In genomic region chr7:99562832-99563231, GRCh38 we compare ENCODE assay signal across 8 cellular contexts. TPM values are rescaled to one million over a fixed set of nuclear protein-coding genes. Genes with fewer than 3 reads are reported as not detected.
DNase-seq lines count a peak whose midpoint lies in the region; ATAC-seq lines count a peak whose summit lies in the region.

No MANE protein-coding gene starts in this region.

- ATAC-seq in T-helper 17 cell: no peak

- H3K27me3 ChIP-seq in H7 (ENCODE audit: control insufficient read depth, insufficient read depth, low read length): no peaks in the 10 kb centered on the region

- peak overlapping the region; percentile 57 for H3K27ac Mint-ChIP-seq in T-helper 17 cell

- peak overlapping the region; percentile 9 for H3K4me3 Mint-ChIP-seq in T-helper 17 cell

- peak; percentile 99 for DNase-seq in HCEC 1CT
- no peak for DNase-seq in T-helper 17 cell
- DNase-seq in epidermal melanocyte (ENCODE audit: insufficient read length, low spot score): peak; percentile 78
- peak; percentile 100 for DNase-seq in renal cortical epithelial cell (ENCODE audit: low read depth)
- no peak for DNase-seq in posterior cingulate gyrus
- DNase-seq in NCI-H345 (lab: John Stamatoyannopoulos, UW): no peak
- no peak for DNase-seq in NCI-H187 treated with DMSO at 0.1 percent for 48 hours (lab: John Stamatoyannopoulos, UW)
- no peak for DNase-seq in H7

- peaks cover 41% of the 10 kb centered on the region for H3K36me3 ChIP-seq in H7 (replicated peaks; ENCODE audit: control insufficient read depth, insufficient read depth, low read length)

- no peaks in the 10 kb centered on the region for H3K9me3 ChIP-seq in T-helper 17 cell (ENCODE audit: control insufficient read depth, low read length, poor library complexity, severe bottlenecking)

- intact Hi-C loops in posterior cingulate gyrus (cut with DNase I): no loop called here

- no peak overlapping the region for H3K4me3 ChIP-seq in H7 (ENCODE audit: insufficient read depth, low read depth, low read length)

- H3K27me3 Mint-ChIP-seq in T-helper 17 cell: no peaks in the 10 kb centered on the region

- H3K36me3 Mint-ChIP-seq in T-helper 17 cell (ENCODE audit: low read depth): peaks cover 22% of the 10 kb centered on the region

- peaks cover 32% of the 10 kb centered on the region for H3K4me1 Mint-ChIP-seq in T-helper 17 cell

RNA-seq across cellular contexts. Expression of gene ZNF655, which starts 4.4 kb away (rescaled TPM):
- 100 to 1,000 TPM; 134 to 135 TPM for total RNA-seq in T-helper 17 cell
- total RNA-seq in renal cortical epithelial cell: 69.5 and 91.5 TPM in 2 replicates
- 37.6 and 58.6 TPM in 2 replicates for total RNA-seq in H7 (2014; rRNA removed; shearing (Covaris generic))

RNA-seq across cellular contexts. Expression of gene FAM200A, which starts 10.9 kb away (rescaled TPM):
- 1 to 10 TPM; 2.3 to 2.5 TPM for total RNA-seq in T-helper 17 cell
- total RNA-seq in renal cortical epithelial cell: 7.5 and 13.3 TPM in 2 replicates
- total RNA-seq in H7 (2014; rRNA removed; shearing (Covaris generic)): 7.2 and 8.1 TPM in 2 replicates

RNA-seq across cellular contexts. Expression of gene TMEM225B, which starts 35.2 kb away (rescaled TPM):
- 1 to 10 TPM in 1 of 2 donors, under 1 TPM in 1; 0.96 to 1.4 TPM for total RNA-seq in T-helper 17 cell
- 0.55 TPM in 1 of 2 replicates, not detected in the other for total RNA-seq in renal cortical epithelial cell
- total RNA-seq in H7 (2014; rRNA removed; shearing (Covaris generic)): 0.48 and 0.52 TPM in 2 replicates

RNA-seq across cellular contexts. Expression of gene ZSCAN25, which starts 53.9 kb away (rescaled TPM):
- 10 to 100 TPM; 29.8 to 34.4 TPM for total RNA-seq in T-helper 17 cell
- 10.1 and 16.6 TPM in 2 replicates for total RNA-seq in renal cortical epithelial cell
- 12.5 and 13.2 TPM in 2 replicates for total RNA-seq in H7 (2014; rRNA removed; shearing (Covaris generic))

RNA-seq across cellular contexts. Expression of gene ZKSCAN5, which starts 58.4 kb away (rescaled TPM):
- total RNA-seq in T-helper 17 cell (1 to 10 TPM; 4.4 to 4.6 TPM), renal cortical epithelial cell (10.1 and 19.8 TPM in 2 replicates)
- total RNA-seq in H7 (2014; rRNA removed; shearing (Covaris generic)): 20.0 and 28.7 TPM in 2 replicates

Comparison
In these comparisons a context has a peak if more than half of its experiments do, and no peak if none do; other contexts are left out.
1. DNase-seq: peak in HCEC 1CT (single experiment), epidermal melanocyte (single experiment) and renal cortical epithelial cell (single experiment); none in T-helper 17 cell (0 of 3), posterior cingulate gyrus (0 of 10), NCI-H345 (single experiment), NCI-H187 treated with DMSO at 0.1 percent for 48 hours (single experiment) and H7 (single experiment).